Comparison of ENCODE assay signal across 8 cellular contexts in the genomic region with DNA sequence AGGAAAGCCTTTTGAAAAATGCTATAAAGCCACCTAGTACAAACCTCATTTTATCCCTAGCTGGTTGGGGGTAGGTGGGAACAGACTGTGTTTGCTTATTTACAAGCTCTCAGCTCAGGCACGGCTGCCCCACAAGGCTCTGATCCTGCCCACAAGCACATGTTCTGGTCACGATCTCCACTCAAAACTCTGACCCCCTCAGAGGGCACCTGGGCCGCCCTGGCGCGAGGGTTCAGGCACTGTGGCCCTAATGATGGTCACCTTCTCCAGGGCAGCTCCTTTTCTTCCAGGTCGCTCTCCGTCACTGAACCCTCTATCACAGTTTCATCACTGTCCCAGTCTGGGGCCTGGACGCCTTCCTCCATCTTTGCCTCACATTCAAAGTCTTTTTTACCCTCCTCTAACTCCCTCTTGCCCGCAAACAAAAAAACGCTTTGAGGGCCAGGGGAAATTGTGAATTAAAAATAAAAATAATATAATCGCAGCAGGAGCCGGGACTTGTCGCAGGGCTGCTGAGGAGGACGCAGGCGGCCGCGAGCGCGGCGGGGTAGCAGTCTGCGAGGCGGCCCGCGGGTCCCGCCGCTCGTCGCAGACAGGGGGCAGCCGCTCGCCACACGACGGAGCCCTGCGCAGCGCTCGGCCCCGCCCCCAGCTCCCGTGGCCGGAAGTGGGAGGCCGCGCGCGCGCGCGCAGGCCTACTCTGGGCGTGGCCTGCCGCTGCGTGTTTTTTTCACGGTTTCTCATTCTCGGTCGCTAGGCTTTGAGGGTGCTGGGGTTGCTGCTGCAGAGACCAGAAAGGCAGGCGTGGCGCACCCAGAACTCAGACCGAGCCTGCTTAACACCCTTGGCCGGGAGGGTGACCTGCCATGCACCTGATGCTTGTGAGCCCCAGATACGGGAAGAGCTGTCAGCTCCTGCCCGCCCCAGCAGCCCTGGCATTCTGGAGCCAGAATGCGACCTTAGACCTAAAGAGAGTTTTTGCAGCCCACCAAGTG. TPM values are rescaled to one million over a fixed set of nuclear protein-coding genes. Genes with fewer than 3 reads are reported as not detected.
DNase-seq lines count a peak whose midpoint lies in the region; ATAC-seq and TF ChIP-seq lines count a peak whose summit lies in the region.

A gene with protein sequence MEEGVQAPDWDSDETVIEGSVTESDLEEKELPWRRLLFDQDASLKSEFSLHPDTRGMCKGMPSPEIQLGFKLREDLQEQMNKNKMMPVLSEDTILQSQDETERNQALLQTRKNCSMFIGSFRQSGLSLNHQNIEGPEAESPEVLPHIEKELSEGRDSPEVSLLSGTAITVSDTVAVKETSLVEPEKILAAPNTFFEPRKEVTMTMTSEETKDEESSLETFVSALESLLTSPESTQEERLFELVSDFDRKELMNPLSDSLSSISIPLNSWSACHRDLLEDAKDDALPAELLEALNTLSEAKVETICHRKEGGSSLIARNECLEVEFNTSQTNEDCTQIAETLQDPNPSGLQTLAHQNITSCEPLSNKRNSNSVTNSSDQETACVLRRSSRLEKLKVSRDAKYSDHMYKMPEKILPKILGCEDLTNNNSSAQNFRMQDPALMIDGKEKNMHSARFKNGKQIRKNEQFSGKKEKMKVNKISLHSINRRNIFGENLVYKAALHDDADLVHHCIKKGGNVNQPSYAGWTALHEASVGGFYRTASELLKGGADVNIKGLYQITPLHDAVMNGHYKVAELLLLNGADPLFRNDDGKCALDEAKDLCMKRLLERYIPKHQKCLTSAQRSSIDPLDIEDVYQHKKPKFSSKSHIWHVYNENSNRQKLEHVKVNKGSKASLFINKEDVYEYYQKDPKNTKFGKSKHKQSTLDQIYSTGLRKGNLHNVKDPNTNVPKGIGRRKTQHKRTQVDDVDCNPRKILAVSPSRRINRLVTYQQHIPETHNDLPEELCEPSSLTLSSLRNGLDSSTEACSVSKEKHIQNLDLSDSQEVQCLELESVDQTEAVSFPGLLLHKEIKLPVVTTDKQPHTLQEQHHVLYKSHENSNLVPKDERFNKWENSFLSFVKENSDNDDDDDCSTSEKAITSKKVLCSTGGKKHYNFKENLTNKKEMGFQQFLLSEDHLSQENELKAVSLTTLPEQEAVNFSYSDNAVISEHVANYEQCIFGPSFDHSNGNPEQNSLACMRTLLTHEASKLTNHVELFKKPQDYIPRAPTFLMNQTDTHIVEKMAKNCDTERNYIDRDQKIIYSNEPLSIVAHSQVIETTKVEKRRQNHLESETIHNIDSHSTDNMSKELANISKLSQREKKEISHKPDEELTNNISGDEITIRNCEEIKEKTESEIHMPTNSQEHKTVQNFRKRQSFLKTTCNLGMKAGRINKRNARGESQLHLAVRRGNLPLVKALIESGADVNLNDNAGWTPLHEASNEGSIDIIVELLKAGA (N-terminal part only) (minus strand): TSS at position 557 of the 995 bp plus-strand sequence. CDS start 192 bp downstream, at position 365.

- H3K27me3 ChIP-seq in H7 (ENCODE audit: control insufficient read depth, insufficient read depth, low read length) = no peaks in the 10 kb centered on the region
- no peaks in the 10 kb centered on the region for H3K27me3 ChIP-seq in gastroesophageal sphincter

- H3K9me3 ChIP-seq in gastroesophageal sphincter = no peaks in the 10 kb centered on the region

- H3K36me3 ChIP-seq in H7 (replicated peaks; ENCODE audit: control insufficient read depth, insufficient read depth, low read length) (no peaks in the 10 kb centered on the region), gastroesophageal sphincter (no peaks in the 10 kb centered on the region)

- H3K27ac ChIP-seq in gastroesophageal sphincter = peak within 1 kb of the TSS; percentile 0 to 84 (median 81)

- ATAC-seq in gastroesophageal sphincter = peak; percentile 99

- peak; percentile 83 for DNase-seq in GDM1 (lab: John Stamatoyannopoulos, UW)
- peak; percentile 88 for DNase-seq in H7
- DNase-seq in LoVo (ENCODE audit: low spot score) = peak; percentile 93
- peak; percentile 43 for DNase-seq in SHP77 treated with DMSO at 0.1 percent for 48 hours (lab: John Stamatoyannopoulos, UW)
- DNase-seq in activated naive CD4-positive, alpha-beta T cell treated with Interleukin-2 at 50 U/mL for 16 hours = peak; percentile 88
- peak; percentile 12 to 91 (median 78) for DNase-seq in nucleus accumbens (lab: John Stamatoyannopoulos, UW)
- peak; percentile 90 for DNase-seq in superior temporal gyrus (ENCODE audit: extremely low spot score)

- peaks cover 0 to 13% (median 3%) of the 10 kb centered on the region in 3 donors for H3K4me1 ChIP-seq in gastroesophageal sphincter

- WGBS in gastroesophageal sphincter (ENCODE audit: low coverage in 1 of 2), 2 donors = 3 to 15% methylated on average over 7 to 30 of the region's 58 CpGs

- peak; percentile 69 to 97 (median 92) for TF ChIP-seq CTCF in gastroesophageal sphincter (IDR thresholded peaks at IDR 0.05)

- TF ChIP-seq POLR2A in gastroesophageal sphincter (IDR thresholded peaks at IDR 0.05) = peak; percentile 44 to 69

- no peak for TF ChIP-seq EP300 in gastroesophageal sphincter (IDR thresholded peaks at IDR 0.05)

- H3K4me3 ChIP-seq in H7 (ENCODE audit: insufficient read depth, low read depth, low read length) = peak within 1 kb of the TSS; percentile 72
- H3K4me3 ChIP-seq in gastroesophageal sphincter = peak within 1 kb of the TSS; percentile 41 to 66

RNA-seq across cellular contexts. Expression of the gene that starts here (rescaled TPM):
- 0.11 TPM in 1 of 2 replicates, not detected in the other for total RNA-seq in H7 (2014; rRNA removed; shearing (Covaris generic))
- under 1 TPM in 3 of 4 donors, not detected in 1; 0.16 to 0.27 (median 0.23) TPM for total RNA-seq in gastroesophageal sphincter

Comparison
In these comparisons a context has a peak if more than half of its experiments do, and no peak if none do; other contexts are left out.
1. Peak in every context shown above with its lines: DNase-seq, ATAC-seq, H3K4me3 ChIP-seq and H3K27ac ChIP-seq.
2. Peak in DNase-seq and H3K4me3 ChIP-seq in H7; RNA of the gene not detected or under 1 TPM.
3. Peak in ATAC-seq, H3K4me3 ChIP-seq and H3K27ac ChIP-seq in gastroesophageal sphincter; RNA of the gene not detected or under 1 TPM.
4. DNase-seq: peak in every context shown above with its lines; median percentile 93 in LoVo; 90 in superior temporal gyrus; 88 in H7; 88 in activated naive CD4-positive, alpha-beta T cell treated with Interleukin-2 at 50 U/mL for 16 hours; 83 in GDM1; 78 in nucleus accumbens; 43 in SHP77 treated with DMSO at 0.1 percent for 48 hours.